In the genomic region with DNA sequence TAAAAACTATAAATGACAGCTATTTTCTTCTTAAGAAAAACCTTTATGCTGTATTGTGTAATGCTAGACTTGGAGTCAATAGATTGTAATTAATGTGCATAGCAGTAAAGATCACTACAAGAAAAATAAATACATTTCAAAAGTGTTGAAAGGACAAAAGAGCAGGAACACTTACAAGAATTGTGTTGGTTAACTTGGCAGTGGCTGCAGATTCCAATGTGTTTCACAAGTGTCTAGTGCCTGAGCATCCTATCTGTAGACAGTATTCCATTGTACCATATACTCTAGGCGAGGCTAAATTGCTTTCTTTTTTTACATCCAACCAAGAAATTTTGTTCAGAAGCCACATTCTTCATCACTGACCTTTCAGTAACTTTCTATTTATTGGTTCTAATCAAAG, we compare ENCODE assay signal across 25 cellular contexts.
DNase-seq lines count a peak whose midpoint lies in the region; ATAC-seq and TF ChIP-seq lines count a peak whose summit lies in the region.
"Had no signal": no experiment of that assay in that cellular context is flagged by ENCODE, and none has a peak within 500 bp of the region (broad histone marks: within the 10 kb centered on the region; RNA-seq: fewer than 3 reads in every experiment).

No MANE protein-coding gene starts in this region.

- ATAC-seq in GM21447 (IDR thresholded peaks at IDR 0.05; ENCODE audit: unreplicated experiment) = no peak
- no peak for ATAC-seq in left colon
- ATAC-seq: CD8-positive, alpha-beta T cell; GM23338; HepG2; naive thymus-derived CD4-positive, alpha-beta T cell; upper lobe of right lung had no signal

- no peaks in the 10 kb centered on the region for H3K9me3 ChIP-seq in fibroblast of lung (ENCODE audit: control insufficient read depth, insufficient read depth, low read depth, low read length)
- H3K9me3 ChIP-seq: suprapubic skin, upper lobe of right lung had no signal

- TF ChIP-seq CTCF in fibroblast of lung (conservative IDR thresholded peaks at IDR 0.05 in 1 of 2, IDR thresholded peaks at IDR 0.05 in 1 of 2; ENCODE audit: low read depth in 1 of 2, low read length in 2 of 2) = no peak

- peak; percentile 5 for DNase-seq in COLO829 (ENCODE audit: low spot score)
- DNase-seq in amniotic epithelial cell (ENCODE audit: low read depth) = peak; percentile 60
- DNase-seq in fibroblast of lung (ENCODE audit: low read depth in 2 of 2) = peak; percentile 1 to 78
- peak; percentile 8 for DNase-seq in pons (ENCODE audit: low spot score)
- DNase-seq in cortex of kidney (lab: John Stamatoyannopoulos, UW) = no peak
- DNase-seq in left colon = no peak
- DNase-seq in SK-N-DZ (ENCODE audit: low spot score) = no peak
- DNase-seq: activated CD4-positive, alpha-beta memory T cell treated with anti-CD3 and anti-CD28 coated beads for 36 hours; activated CD4-positive, alpha-beta T cell treated with anti-CD3 and anti-CD28 coated beads for 1 hour; activated naive CD4-positive, alpha-beta T cell; brain microvascular endothelial cell; CD8-positive, alpha-beta T cell; DMS 273 treated with DMSO at 0.1 percent for 48 hours; head of caudate nucleus; Karpas-422; naive thymus-derived CD4-positive, alpha-beta T cell; NK-92 treated with Interleukin-12 subunit alpha and Interleukin-12 subunit beta, amount 100 ng/mL, for 24 hours; nucleus accumbens; small intestine; stimulated activated naive CD4-positive, alpha-beta T cell treated with Interleukin-2 at 50 U/mL for 16 hours; upper lobe of right lung had no signal

- intact Hi-C loops in left colon (cut with DNase I, micrococcal nuclease) = no loop called here

- no peaks in the 10 kb centered on the region for H3K36me3 ChIP-seq in fibroblast of lung (ENCODE audit: control insufficient read depth, insufficient read depth, low read length)
- H3K36me3 ChIP-seq: brain microvascular endothelial cell, suprapubic skin, upper lobe of right lung had no signal

- no peak overlapping the region for H3K27ac ChIP-seq in fibroblast of lung (ENCODE audit: insufficient read depth, low read length)
- H3K27ac ChIP-seq: brain microvascular endothelial cell, suprapubic skin, upper lobe of right lung had no signal

- no peaks in the 10 kb centered on the region for H3K4me1 ChIP-seq in fibroblast of lung (ENCODE audit: control insufficient read depth, extremely low read depth, insufficient read depth, low read length)
- H3K4me1 ChIP-seq: suprapubic skin, upper lobe of right lung had no signal

- H3K9ac ChIP-seq in fibroblast of lung (ENCODE audit: insufficient read depth, low read length) = no peak overlapping the region

- H3K4me2 ChIP-seq in fibroblast of lung (ENCODE audit: extremely low read depth, insufficient read depth, low read length) = no peak overlapping the region
- H3K4me2 ChIP-seq: GM23338 had no signal

- H2AFZ ChIP-seq in fibroblast of lung (ENCODE audit: low read length) = no peak overlapping the region
- H2AFZ ChIP-seq: GM23338 had no signal

- H3K4me3 ChIP-seq in fibroblast of lung (replicated peaks in 1 of 4; ENCODE audit: control extremely low read depth in 1 of 4, insufficient read depth in 1 of 4, low read depth in 3 of 4, low read length in 4 of 4) = no peak overlapping the region
- H3K4me3 ChIP-seq: GM23338, suprapubic skin, upper lobe of right lung had no signal

- no peaks in the 10 kb centered on the region for H3K79me2 ChIP-seq in fibroblast of lung (ENCODE audit: control insufficient read depth, insufficient read depth, low read length)

- H3K27me3 ChIP-seq in fibroblast of lung (ENCODE audit: control insufficient read depth, insufficient read depth, low read length) = no peaks in the 10 kb centered on the region
- H3K27me3 ChIP-seq: brain microvascular endothelial cell, suprapubic skin, upper lobe of right lung had no signal

- no peaks in the 10 kb centered on the region for H4K20me1 ChIP-seq in fibroblast of lung (ENCODE audit: control insufficient read depth, extremely low read depth, insufficient read depth, low read length)

Comparison
In these comparisons a context has a peak if more than half of its experiments do, and no peak if none do; other contexts are left out.
1. DNase-seq: peak in COLO829 (single experiment), amniotic epithelial cell (single experiment), fibroblast of lung (2 of 2) and pons (single experiment); none in cortex of kidney (single experiment), left colon (0 of 2) and SK-N-DZ (single experiment).